1 cellular context compared by ENCODE assay signal in genomic region chr10:46057038-46057437, GRCh38.
TF ChIP-seq lines count a peak whose summit lies in the region.

No MANE protein-coding gene starts in this region.

TF ChIP-seq in K562, 482 proteins besides CTCF, POLR2A, EP300 and RAD21:
- TF ChIP-seq LEF1 (IDR thresholded peaks at IDR 0.05), result no peak
- peak; percentile 92 for TF ChIP-seq ZNF324 (CRISPR knock-in tag; IDR thresholded peaks at IDR 0.05)
